ENCODE assay signal across 1 cellular context in the genomic region with DNA sequence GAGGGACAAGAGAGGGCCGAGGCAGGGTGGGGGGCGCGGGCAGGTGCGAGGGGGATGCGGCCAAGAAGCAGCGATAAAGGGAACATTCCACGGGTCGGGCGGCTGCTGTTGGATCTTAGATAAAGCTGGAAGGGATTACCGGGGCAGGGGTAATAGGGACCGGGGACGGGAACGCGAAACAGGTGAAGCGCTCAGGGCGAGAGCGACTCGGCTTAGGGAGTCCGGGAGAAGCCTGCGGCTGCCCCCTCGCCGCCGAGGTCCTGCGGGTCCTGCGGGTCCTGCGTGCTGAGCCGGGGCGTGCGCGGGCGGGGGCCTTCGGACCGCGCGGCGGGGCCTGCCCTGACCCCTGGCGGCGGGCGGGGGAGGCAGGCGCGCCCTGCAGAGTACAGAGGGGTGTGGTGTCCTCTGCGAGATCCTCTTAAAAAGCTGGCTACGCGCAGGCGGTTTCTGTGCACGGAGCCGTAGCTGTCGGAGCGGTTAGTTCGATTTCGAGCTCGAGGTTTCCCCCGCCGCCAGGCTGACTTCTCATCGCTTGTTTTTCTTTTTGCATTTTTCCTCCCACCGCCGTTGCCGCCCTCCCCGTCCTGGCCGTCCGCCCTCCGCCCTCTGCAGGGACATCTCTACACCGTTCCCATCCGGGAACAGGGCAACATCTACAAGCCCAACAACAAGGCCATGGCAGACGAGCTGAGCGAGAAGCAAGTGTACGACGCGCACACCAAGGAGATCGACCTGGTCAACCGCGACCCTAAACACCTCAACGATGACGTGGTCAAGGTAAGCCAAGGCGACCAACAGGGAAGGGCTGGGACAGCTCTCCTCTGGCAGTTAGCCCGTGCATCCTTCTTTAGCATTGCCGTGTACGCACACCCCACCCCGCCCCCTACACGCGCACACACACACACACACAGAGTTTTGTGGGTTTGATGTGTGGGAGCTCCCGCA.
A peak's percentile ranks its signal among the peaks of the same experiment; 100 is the strongest.
TF ChIP-seq lines count a peak whose summit lies in the region.

No MANE protein-coding gene starts in this region.

TF ChIP-seq in K562, 482 proteins besides CTCF, POLR2A, EP300 and RAD21 (continued from another document and continues in another):
- TF ChIP-seq, protein P1, sequence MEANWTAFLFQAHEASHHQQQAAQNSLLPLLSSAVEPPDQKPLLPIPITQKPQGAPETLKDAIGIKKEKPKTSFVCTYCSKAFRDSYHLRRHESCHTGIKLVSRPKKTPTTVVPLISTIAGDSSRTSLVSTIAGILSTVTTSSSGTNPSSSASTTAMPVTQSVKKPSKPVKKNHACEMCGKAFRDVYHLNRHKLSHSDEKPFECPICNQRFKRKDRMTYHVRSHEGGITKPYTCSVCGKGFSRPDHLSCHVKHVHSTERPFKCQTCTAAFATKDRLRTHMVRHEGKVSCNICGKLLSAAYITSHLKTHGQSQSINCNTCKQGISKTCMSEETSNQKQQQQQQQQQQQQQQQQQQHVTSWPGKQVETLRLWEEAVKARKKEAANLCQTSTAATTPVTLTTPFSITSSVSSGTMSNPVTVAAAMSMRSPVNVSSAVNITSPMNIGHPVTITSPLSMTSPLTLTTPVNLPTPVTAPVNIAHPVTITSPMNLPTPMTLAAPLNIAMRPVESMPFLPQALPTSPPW (CRISPR knock-in tag; IDR thresholded peaks at IDR 0.05) = peak; percentile 85
- no peak for TF ChIP-seq NFXL1 (CRISPR knock-in tag; IDR thresholded peaks at IDR 0.05)
- peak; percentile 5; the same call in 1 of the 2 replicates for TF ChIP-seq JUND (IDR thresholded peaks at IDR 0.05; ENCODE audit: borderline replicate concordance, low read depth, low read length)
- no peak for TF ChIP-seq JUND (tag; IDR thresholded peaks at IDR 0.05; ENCODE audit: borderline replicate concordance, low read depth, low read length)
- TF ChIP-seq, protein P2, sequence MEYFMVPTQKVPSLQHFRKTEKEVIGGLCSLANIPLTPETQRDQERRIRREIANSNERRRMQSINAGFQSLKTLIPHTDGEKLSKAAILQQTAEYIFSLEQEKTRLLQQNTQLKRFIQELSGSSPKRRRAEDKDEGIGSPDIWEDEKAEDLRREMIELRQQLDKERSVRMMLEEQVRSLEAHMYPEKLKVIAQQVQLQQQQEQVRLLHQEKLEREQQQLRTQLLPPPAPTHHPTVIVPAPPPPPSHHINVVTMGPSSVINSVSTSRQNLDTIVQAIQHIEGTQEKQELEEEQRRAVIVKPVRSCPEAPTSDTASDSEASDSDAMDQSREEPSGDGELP (CRISPR knock-in tag; IDR thresholded peaks at IDR 0.05; ENCODE audit: borderline replicate concordance) = peak; percentile 41; the same call in 1 of the 2 replicates
- no peak for TF ChIP-seq POLR3A (IDR thresholded peaks at IDR 0.05; ENCODE audit: borderline replicate concordance, extremely low read depth, insufficient read depth, insufficient read length)
- 0 out of 2 replicates have a peak, but pooled peaks have one; percentile 46 for TF ChIP-seq SMAD3 (CRISPR knock-in tag; conservative IDR thresholded peaks at IDR 0.05)
- TF ChIP-seq, protein P3, sequence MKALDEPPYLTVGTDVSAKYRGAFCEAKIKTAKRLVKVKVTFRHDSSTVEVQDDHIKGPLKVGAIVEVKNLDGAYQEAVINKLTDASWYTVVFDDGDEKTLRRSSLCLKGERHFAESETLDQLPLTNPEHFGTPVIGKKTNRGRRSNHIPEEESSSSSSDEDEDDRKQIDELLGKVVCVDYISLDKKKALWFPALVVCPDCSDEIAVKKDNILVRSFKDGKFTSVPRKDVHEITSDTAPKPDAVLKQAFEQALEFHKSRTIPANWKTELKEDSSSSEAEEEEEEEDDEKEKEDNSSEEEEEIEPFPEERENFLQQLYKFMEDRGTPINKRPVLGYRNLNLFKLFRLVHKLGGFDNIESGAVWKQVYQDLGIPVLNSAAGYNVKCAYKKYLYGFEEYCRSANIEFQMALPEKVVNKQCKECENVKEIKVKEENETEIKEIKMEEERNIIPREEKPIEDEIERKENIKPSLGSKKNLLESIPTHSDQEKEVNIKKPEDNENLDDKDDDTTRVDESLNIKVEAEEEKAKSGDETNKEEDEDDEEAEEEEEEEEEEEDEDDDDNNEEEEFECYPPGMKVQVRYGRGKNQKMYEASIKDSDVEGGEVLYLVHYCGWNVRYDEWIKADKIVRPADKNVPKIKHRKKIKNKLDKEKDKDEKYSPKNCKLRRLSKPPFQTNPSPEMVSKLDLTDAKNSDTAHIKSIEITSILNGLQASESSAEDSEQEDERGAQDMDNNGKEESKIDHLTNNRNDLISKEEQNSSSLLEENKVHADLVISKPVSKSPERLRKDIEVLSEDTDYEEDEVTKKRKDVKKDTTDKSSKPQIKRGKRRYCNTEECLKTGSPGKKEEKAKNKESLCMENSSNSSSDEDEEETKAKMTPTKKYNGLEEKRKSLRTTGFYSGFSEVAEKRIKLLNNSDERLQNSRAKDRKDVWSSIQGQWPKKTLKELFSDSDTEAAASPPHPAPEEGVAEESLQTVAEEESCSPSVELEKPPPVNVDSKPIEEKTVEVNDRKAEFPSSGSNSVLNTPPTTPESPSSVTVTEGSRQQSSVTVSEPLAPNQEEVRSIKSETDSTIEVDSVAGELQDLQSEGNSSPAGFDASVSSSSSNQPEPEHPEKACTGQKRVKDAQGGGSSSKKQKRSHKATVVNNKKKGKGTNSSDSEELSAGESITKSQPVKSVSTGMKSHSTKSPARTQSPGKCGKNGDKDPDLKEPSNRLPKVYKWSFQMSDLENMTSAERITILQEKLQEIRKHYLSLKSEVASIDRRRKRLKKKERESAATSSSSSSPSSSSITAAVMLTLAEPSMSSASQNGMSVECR (CRISPR knock-in tag; IDR thresholded peaks at IDR 0.05) = peak; percentile 87
- TF ChIP-seq MAFF (IDR thresholded peaks at IDR 0.05; ENCODE audit: low read length) = no peak
- no peak for TF ChIP-seq LCOR (CRISPR knock-in tag; IDR thresholded peaks at IDR 0.05)
- TF ChIP-seq, protein P4, sequence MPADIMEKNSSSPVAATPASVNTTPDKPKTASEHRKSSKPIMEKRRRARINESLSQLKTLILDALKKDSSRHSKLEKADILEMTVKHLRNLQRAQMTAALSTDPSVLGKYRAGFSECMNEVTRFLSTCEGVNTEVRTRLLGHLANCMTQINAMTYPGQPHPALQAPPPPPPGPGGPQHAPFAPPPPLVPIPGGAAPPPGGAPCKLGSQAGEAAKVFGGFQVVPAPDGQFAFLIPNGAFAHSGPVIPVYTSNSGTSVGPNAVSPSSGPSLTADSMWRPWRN (IDR thresholded peaks at IDR 0.05; ENCODE audit: low read depth) = peak; percentile 59; the same call in 1 of the 2 replicates
- TF ChIP-seq, protein P5, sequence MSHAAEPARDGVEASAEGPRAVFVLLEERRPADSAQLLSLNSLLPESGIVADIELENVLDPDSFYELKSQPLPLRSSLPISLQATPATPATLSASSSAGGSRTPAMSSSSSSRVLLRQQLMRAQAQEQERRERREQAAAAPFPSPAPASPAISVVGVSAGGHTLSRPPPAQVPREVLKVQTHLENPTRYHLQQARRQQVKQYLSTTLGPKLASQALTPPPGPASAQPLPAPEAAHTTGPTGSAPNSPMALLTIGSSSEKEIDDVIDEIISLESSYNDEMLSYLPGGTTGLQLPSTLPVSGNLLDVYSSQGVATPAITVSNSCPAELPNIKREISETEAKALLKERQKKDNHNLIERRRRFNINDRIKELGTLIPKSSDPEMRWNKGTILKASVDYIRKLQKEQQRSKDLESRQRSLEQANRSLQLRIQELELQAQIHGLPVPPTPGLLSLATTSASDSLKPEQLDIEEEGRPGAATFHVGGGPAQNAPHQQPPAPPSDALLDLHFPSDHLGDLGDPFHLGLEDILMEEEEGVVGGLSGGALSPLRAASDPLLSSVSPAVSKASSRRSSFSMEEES (CRISPR knock-in tag; IDR thresholded peaks at IDR 0.05) = no peak
- TF ChIP-seq, protein P6, sequence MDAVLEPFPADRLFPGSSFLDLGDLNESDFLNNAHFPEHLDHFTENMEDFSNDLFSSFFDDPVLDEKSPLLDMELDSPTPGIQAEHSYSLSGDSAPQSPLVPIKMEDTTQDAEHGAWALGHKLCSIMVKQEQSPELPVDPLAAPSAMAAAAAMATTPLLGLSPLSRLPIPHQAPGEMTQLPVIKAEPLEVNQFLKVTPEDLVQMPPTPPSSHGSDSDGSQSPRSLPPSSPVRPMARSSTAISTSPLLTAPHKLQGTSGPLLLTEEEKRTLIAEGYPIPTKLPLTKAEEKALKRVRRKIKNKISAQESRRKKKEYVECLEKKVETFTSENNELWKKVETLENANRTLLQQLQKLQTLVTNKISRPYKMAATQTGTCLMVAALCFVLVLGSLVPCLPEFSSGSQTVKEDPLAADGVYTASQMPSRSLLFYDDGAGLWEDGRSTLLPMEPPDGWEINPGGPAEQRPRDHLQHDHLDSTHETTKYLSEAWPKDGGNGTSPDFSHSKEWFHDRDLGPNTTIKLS (IDR thresholded peaks at IDR 0.05; ENCODE audit: borderline replicate concordance, low read depth) = 0 out of 2 replicates have a peak, but pooled peaks have one; percentile 25
- TF ChIP-seq, protein P7, sequence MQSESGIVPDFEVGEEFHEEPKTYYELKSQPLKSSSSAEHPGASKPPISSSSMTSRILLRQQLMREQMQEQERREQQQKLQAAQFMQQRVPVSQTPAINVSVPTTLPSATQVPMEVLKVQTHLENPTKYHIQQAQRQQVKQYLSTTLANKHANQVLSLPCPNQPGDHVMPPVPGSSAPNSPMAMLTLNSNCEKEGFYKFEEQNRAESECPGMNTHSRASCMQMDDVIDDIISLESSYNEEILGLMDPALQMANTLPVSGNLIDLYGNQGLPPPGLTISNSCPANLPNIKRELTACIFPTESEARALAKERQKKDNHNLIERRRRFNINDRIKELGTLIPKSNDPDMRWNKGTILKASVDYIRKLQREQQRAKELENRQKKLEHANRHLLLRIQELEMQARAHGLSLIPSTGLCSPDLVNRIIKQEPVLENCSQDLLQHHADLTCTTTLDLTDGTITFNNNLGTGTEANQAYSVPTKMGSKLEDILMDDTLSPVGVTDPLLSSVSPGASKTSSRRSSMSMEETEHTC (IDR thresholded peaks at IDR 0.05) = 0 out of 2 replicates have a peak, but pooled peaks have one; percentile 10
- TF ChIP-seq, protein P8, sequence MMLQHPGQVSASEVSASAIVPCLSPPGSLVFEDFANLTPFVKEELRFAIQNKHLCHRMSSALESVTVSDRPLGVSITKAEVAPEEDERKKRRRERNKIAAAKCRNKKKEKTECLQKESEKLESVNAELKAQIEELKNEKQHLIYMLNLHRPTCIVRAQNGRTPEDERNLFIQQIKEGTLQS (IDR thresholded peaks at IDR 0.05) = 0 out of 2 replicates have a peak, but pooled peaks have one; percentile 8
- TF ChIP-seq, protein P8 (CRISPR knock-in tag; conservative IDR thresholded peaks at IDR 0.05) = no peak
- TF ChIP-seq TAF9B (IDR thresholded peaks at IDR 0.05; ENCODE audit: partially characterized antibody) = no peak
- 0 out of 2 replicates have a peak, but pooled peaks have one; percentile 18 for TF ChIP-seq ZNF766 (CRISPR knock-in tag; conservative IDR thresholded peaks at IDR 0.05)
- no peak for TF ChIP-seq MCM5 (IDR thresholded peaks at IDR 0.05; ENCODE audit: low read depth)
- 0 out of 2 replicates have a peak, but pooled peaks have one; percentile 29 for TF ChIP-seq CBFA2T2 (conservative IDR thresholded peaks at IDR 0.05)
- TF ChIP-seq NCOR1 (IDR thresholded peaks at IDR 0.05) = no peak
- TF ChIP-seq TCF7 (IDR thresholded peaks at IDR 0.05; ENCODE audit: borderline replicate concordance) = no peak
- TF ChIP-seq TAL1 (IDR thresholded peaks at IDR 0.05) = peak; percentile 42; the same call in 1 of the 2 replicates
- TF ChIP-seq, protein P9, sequence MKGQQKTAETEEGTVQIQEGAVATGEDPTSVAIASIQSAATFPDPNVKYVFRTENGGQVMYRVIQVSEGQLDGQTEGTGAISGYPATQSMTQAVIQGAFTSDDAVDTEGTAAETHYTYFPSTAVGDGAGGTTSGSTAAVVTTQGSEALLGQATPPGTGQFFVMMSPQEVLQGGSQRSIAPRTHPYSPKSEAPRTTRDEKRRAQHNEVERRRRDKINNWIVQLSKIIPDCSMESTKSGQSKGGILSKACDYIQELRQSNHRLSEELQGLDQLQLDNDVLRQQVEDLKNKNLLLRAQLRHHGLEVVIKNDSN (CRISPR knock-in tag; IDR thresholded peaks at IDR 0.05) = no peak
- peak; percentile 87 to 97 for TF ChIP-seq MAZ (CRISPR knock-in tag; conservative IDR thresholded peaks at IDR 0.05 in 1 of 2, IDR thresholded peaks at IDR 0.05 in 1 of 2)
- TF ChIP-seq ILF3 (IDR thresholded peaks at IDR 0.05; ENCODE audit: borderline replicate concordance) = peak; percentile 40; the same call in 1 of the 2 replicates
- TF ChIP-seq, protein P10, sequence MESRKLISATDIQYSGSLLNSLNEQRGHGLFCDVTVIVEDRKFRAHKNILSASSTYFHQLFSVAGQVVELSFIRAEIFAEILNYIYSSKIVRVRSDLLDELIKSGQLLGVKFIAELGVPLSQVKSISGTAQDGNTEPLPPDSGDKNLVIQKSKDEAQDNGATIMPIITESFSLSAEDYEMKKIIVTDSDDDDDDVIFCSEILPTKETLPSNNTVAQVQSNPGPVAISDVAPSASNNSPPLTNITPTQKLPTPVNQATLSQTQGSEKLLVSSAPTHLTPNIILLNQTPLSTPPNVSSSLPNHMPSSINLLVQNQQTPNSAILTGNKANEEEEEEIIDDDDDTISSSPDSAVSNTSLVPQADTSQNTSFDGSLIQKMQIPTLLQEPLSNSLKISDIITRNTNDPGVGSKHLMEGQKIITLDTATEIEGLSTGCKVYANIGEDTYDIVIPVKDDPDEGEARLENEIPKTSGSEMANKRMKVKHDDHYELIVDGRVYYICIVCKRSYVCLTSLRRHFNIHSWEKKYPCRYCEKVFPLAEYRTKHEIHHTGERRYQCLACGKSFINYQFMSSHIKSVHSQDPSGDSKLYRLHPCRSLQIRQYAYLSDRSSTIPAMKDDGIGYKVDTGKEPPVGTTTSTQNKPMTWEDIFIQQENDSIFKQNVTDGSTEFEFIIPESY (CRISPR knock-in tag; IDR thresholded peaks at IDR 0.05) = peak; percentile 79
- TF ChIP-seq CREM (IDR thresholded peaks at IDR 0.05; ENCODE audit: low read depth) = peak; percentile 22
- TF ChIP-seq FOXA1 (IDR thresholded peaks at IDR 0.05; ENCODE audit: borderline replicate concordance) = no peak
- TF ChIP-seq, protein P11, sequence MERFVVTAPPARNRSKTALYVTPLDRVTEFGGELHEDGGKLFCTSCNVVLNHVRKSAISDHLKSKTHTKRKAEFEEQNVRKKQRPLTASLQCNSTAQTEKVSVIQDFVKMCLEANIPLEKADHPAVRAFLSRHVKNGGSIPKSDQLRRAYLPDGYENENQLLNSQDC (CRISPR knock-in tag; IDR thresholded peaks at IDR 0.05) = no peak
- TF ChIP-seq TRIM24 (IDR thresholded peaks at IDR 0.05) = 0 out of 4 replicates have a peak, but pooled peaks of 1 of the 2 experiments have one; percentile 13
- no peak for TF ChIP-seq ZNF583 (CRISPR knock-in tag; IDR thresholded peaks at IDR 0.05)
- no peak for TF ChIP-seq STAT5A (IDR thresholded peaks at IDR 0.05; ENCODE audit: borderline replicate concordance, low read length)
- peak in 2 of 3 experiments; percentile 19 to 60 for TF ChIP-seq YY1 (IDR thresholded peaks at IDR 0.05; ENCODE audit: borderline replicate concordance in 1 of 3, control insufficient read depth in 1 of 3, extremely low read depth in 1 of 3, insufficient read depth in 3 of 3, insufficient read length in 1 of 3, insufficient replicate concordance in 2 of 3, low read depth in 1 of 3, low read length in 2 of 3)
- no peak for TF ChIP-seq LEF1 (IDR thresholded peaks at IDR 0.05)
- TF ChIP-seq HDAC3 (IDR thresholded peaks at IDR 0.05; ENCODE audit: borderline replicate concordance, partially characterized antibody) = no peak
- TF ChIP-seq ZNF586 (CRISPR knock-in tag; conservative IDR thresholded peaks at IDR 0.05) = no peak
- peak; percentile 90; the same call in 1 of the 2 replicates for TF ChIP-seq TARDBP (IDR thresholded peaks at IDR 0.05)
- no peak for TF ChIP-seq ZKSCAN1 (IDR thresholded peaks at IDR 0.05; ENCODE audit: low read depth, low read length)
- TF ChIP-seq SAFB (IDR thresholded peaks at IDR 0.05; ENCODE audit: borderline replicate concordance, low read depth, low read length) = peak; percentile 69; the same call in 1 of the 2 replicates
